In the genomic region with DNA sequence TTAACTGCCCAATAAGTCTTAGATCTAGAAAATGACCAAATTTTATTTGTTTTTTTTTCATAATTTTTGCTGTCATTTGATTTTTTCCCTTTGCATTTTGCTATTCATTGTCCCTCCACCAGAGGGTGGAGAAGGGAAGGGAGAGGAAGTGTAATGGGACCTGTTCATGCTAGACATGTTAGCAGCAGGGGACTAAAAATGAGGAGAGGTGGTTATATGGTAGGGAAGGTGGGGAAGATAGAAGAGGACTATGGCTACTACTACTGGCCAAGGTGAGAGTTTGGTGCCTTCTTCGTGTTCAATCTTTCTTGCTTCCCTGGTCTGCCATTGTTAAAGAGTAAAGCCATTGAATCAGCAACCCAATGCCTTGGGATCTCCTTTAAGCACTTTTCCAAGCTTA, we compare ENCODE assay signal across 8 cellular contexts. TPM values are rescaled to one million over a fixed set of nuclear protein-coding genes. Genes with fewer than 3 reads are reported as not detected.
DNase-seq lines count a peak whose midpoint lies in the region; ATAC-seq, FAIRE-seq and TF ChIP-seq lines count a peak whose summit lies in the region.

No MANE protein-coding gene starts in this region.

- H3K4me1 ChIP-seq in A549 (no peaks in the 10 kb centered on the region), esophagus squamous epithelium (no peaks in the 10 kb centered on the region), skeletal muscle satellite cell (ENCODE audit: control insufficient read depth, insufficient read depth, low read length) (peaks cover 31% of the 10 kb centered on the region)

- H3K4me3 ChIP-seq in A549, result no peak overlapping the region
- no peak overlapping the region for H3K4me3 ChIP-seq in esophagus squamous epithelium
- H3K4me3 ChIP-seq in skeletal muscle satellite cell (ENCODE audit: low read length), result no peak overlapping the region

- CTCF ChIA-PET in A549 (lab: Yijun Ruan, JAX), result interaction anchor here (0.7 to 4.4 kb wide), 13 partner anchors 9 to 468 kb away, joined by 3 to 36 read pairs (median 5); no protein-coding TSS in a partner anchor
- CTCF ChIA-PET in activated CD4-positive, alpha-beta T cell treated with anti-CD3 and anti-CD28 coated beads, Interleukin-2, amount 10 ng/mL, durations not matched to agents 7 days and 5 days (lab: Charles Lee), result no interaction called here

- TF ChIP-seq EP300 in A549 (IDR thresholded peaks at IDR 0.05), result no peak

- H3K9ac ChIP-seq in skeletal muscle satellite cell (ENCODE audit: low read depth, low read length), result no peak overlapping the region

- DNase-seq in A549 (ENCODE audit: low read depth in 1 of 2, low spot score in 1 of 2), result peak in 1 of 2 experiments; percentile 7
- peak; percentile 11 for DNase-seq in NCI-H82 treated with DMSO at 0.1 percent for 48 hours (lab: John Stamatoyannopoulos, UW; ENCODE audit: unreplicated experiment)
- no peak for DNase-seq in esophagus squamous epithelium (lab: John Stamatoyannopoulos, UW)
- DNase-seq in mucosa of gallbladder (ENCODE audit: low spot score), result no peak
- DNase-seq in activated CD4-positive, alpha-beta T cell treated with anti-CD3 and anti-CD28 coated beads, Interleukin-2, amount 10 ng/mL, durations not matched to agents 7 days and 5 days, result no peak
- DNase-seq in SHP77 (lab: John Stamatoyannopoulos, UW), result no peak

- H3K27me3 Mint-ChIP-seq in activated CD4-positive, alpha-beta T cell treated with anti-CD3 and anti-CD28 coated beads, Interleukin-2, amount 10 ng/mL, durations not matched to agents 7 days and 5 days, result peaks cover 7% of the 10 kb centered on the region

- POLR2A ChIA-PET in A549 (lab: Yijun Ruan, JAX), result no interaction called here
- POLR2A ChIA-PET in activated CD4-positive, alpha-beta T cell treated with anti-CD3 and anti-CD28 coated beads, Interleukin-2, amount 10 ng/mL, durations not matched to agents 7 days and 5 days (lab: Charles Lee), result no interaction called here

- peak; percentile 63 to 75 for TF ChIP-seq RAD21 in A549 (conservative IDR thresholded peaks at IDR 0.05 in 1 of 2, IDR thresholded peaks at IDR 0.05 in 1 of 2)

- intact Hi-C loops in esophagus squamous epithelium (cut with DNase I), result loop anchor here (10.0 kb wide), 1 partner anchor 468 kb away; no protein-coding TSS in a partner anchor

- peaks cover 0 to 7% (median 0%) of the 10 kb centered on the region in 4 donors for H3K27me3 ChIP-seq in esophagus squamous epithelium
- H3K27me3 ChIP-seq in skeletal muscle satellite cell (ENCODE audit: control insufficient read depth, insufficient read depth, low read length), result no peaks in the 10 kb centered on the region

- no peaks in the 10 kb centered on the region for H3K9me3 ChIP-seq in A549
- H3K9me3 ChIP-seq in esophagus squamous epithelium, result no peaks in the 10 kb centered on the region
- no peaks in the 10 kb centered on the region for H3K9me3 ChIP-seq in skeletal muscle satellite cell (replicated peaks; ENCODE audit: low read length)

- H3K36me3 ChIP-seq in esophagus squamous epithelium (no peaks in the 10 kb centered on the region), skeletal muscle satellite cell (ENCODE audit: insufficient read depth, low read length) (no peaks in the 10 kb centered on the region)

- peak; percentile 64 to 66; a peak in 4 of 6 replicates for ATAC-seq in A549
- peak; percentile 62 for ATAC-seq in GM18909 (IDR thresholded peaks at IDR 0.05; ENCODE audit: poor library complexity, unreplicated experiment)

- no peak overlapping the region for H3K4me3 Mint-ChIP-seq in activated CD4-positive, alpha-beta T cell treated with anti-CD3 and anti-CD28 coated beads, Interleukin-2, amount 10 ng/mL, durations not matched to agents 7 days and 5 days

- H3K36me3 Mint-ChIP-seq in activated CD4-positive, alpha-beta T cell treated with anti-CD3 and anti-CD28 coated beads, Interleukin-2, amount 10 ng/mL, durations not matched to agents 7 days and 5 days (ENCODE audit: low read depth), result no peaks in the 10 kb centered on the region

- TF ChIP-seq POLR2A in A549 (IDR thresholded peaks at IDR 0.05; ENCODE audit: low read length) (no peak), esophagus squamous epithelium (IDR thresholded peaks at IDR 0.05) (no peak)

- no peaks in the 10 kb centered on the region for H3K4me1 Mint-ChIP-seq in activated CD4-positive, alpha-beta T cell treated with anti-CD3 and anti-CD28 coated beads, Interleukin-2, amount 10 ng/mL, durations not matched to agents 7 days and 5 days

- WGBS in A549 (ENCODE audit: missing lambda C conversion rate), result 0% methylated on average over 1 of the region's 1 CpG
- 38 to 47% methylated on average over 1 of the region's 1 CpG for WGBS in esophagus squamous epithelium, 2 donors

- H3K27ac ChIP-seq in A549, result no peak overlapping the region
- no peak overlapping the region for H3K27ac ChIP-seq in esophagus squamous epithelium

- H3K27ac Mint-ChIP-seq in activated CD4-positive, alpha-beta T cell treated with anti-CD3 and anti-CD28 coated beads, Interleukin-2, amount 10 ng/mL, durations not matched to agents 7 days and 5 days, result no peak overlapping the region

- H3K9me3 Mint-ChIP-seq in activated CD4-positive, alpha-beta T cell treated with anti-CD3 and anti-CD28 coated beads, Interleukin-2, amount 10 ng/mL, durations not matched to agents 7 days and 5 days, result no peaks in the 10 kb centered on the region

- no peak overlapping the region for H3K4me2 ChIP-seq in A549
- H3K4me2 ChIP-seq in skeletal muscle satellite cell (ENCODE audit: low read length), result peak overlapping the region; percentile 1

- peak; percentile 55 for TF ChIP-seq CTCF in A549 (IDR thresholded peaks at IDR 0.05)
- TF ChIP-seq CTCF in esophagus squamous epithelium (IDR thresholded peaks at IDR 0.05), result peak in 4 of 6 experiments; percentile 22 to 70 (median 44)

- FAIRE-seq in A549 (lab: Jason Lieb, UNC), result no peak

TF ChIP-seq in A549, 52 proteins besides CTCF, POLR2A, EP300 and RAD21:
- TF ChIP-seq NR3C1 (IDR thresholded peaks at IDR 0.05) (no peak), RFX5 (IDR thresholded peaks at IDR 0.05) (no peak), SMC3 (IDR thresholded peaks at IDR 0.05) (peak; percentile 68)

RNA-seq across cellular contexts. Expression of gene GRIA1, which starts 6.4 kb away (rescaled TPM):
- not detected in 2 replicates for polyA plus RNA-seq in A549 (2011; rRNA removed)
- not detected in 2 replicates for polyA plus RNA-seq in A549 (2012; cell fraction: cytosol; rRNA removed)
- not detected in 2 replicates for polyA plus RNA-seq in A549 (2012; cell fraction: nucleus; rRNA removed)
- polyA plus RNA-seq in A549 (2017; fragmentation: RNase III; extraction: RNeasy Plus Mini Kit Qiagen cat#74134 plus additional on column Dnase treatment), result not detected in 3 replicates
- not detected in 2 replicates for polyA minus RNA-seq in A549 (2011; rRNA and poly(A)+ RNA removed)
- under 1 TPM in 2 of 4 donors, not detected in 2; 0.12 to 0.19 TPM for total RNA-seq in esophagus squamous epithelium
- 0.25 and 2.0 TPM in 2 replicates for total RNA-seq in skeletal muscle satellite cell (2012; rRNA removed)
- total RNA-seq in mucosa of gallbladder, result not detected
- not detected for total RNA-seq in activated CD4-positive, alpha-beta T cell treated with anti-CD3 and anti-CD28 coated beads, Interleukin-2, amount 10 ng/mL, durations not matched to agents 7 days and 5 days
